ENCODE assay signal across 1 cellular context in the genomic region with DNA sequence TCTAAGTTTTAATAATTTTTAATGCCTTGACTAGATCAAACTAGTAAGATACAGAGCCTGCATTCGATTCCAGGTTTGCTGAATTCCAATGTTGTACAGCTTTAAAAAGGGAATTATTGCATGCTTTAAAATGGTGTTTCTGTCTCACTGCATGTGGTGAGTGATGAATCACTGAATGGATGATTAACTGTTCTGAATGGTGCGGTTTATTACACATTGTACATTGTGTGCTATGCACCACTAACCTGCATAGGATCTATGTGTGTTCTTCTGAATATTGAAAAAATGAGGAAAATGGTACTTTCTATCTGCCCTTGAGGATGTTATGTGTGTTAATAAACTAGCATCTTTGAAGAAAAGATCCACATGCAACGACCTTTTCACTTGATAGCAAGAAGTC.
TF ChIP-seq lines count a peak whose summit lies in the region.

No MANE protein-coding gene starts in this region.

TF ChIP-seq in GM23338, 12 proteins besides CTCF, POLR2A, EP300 and RAD21 (continued from another document):
- TF ChIP-seq, protein P1, sequence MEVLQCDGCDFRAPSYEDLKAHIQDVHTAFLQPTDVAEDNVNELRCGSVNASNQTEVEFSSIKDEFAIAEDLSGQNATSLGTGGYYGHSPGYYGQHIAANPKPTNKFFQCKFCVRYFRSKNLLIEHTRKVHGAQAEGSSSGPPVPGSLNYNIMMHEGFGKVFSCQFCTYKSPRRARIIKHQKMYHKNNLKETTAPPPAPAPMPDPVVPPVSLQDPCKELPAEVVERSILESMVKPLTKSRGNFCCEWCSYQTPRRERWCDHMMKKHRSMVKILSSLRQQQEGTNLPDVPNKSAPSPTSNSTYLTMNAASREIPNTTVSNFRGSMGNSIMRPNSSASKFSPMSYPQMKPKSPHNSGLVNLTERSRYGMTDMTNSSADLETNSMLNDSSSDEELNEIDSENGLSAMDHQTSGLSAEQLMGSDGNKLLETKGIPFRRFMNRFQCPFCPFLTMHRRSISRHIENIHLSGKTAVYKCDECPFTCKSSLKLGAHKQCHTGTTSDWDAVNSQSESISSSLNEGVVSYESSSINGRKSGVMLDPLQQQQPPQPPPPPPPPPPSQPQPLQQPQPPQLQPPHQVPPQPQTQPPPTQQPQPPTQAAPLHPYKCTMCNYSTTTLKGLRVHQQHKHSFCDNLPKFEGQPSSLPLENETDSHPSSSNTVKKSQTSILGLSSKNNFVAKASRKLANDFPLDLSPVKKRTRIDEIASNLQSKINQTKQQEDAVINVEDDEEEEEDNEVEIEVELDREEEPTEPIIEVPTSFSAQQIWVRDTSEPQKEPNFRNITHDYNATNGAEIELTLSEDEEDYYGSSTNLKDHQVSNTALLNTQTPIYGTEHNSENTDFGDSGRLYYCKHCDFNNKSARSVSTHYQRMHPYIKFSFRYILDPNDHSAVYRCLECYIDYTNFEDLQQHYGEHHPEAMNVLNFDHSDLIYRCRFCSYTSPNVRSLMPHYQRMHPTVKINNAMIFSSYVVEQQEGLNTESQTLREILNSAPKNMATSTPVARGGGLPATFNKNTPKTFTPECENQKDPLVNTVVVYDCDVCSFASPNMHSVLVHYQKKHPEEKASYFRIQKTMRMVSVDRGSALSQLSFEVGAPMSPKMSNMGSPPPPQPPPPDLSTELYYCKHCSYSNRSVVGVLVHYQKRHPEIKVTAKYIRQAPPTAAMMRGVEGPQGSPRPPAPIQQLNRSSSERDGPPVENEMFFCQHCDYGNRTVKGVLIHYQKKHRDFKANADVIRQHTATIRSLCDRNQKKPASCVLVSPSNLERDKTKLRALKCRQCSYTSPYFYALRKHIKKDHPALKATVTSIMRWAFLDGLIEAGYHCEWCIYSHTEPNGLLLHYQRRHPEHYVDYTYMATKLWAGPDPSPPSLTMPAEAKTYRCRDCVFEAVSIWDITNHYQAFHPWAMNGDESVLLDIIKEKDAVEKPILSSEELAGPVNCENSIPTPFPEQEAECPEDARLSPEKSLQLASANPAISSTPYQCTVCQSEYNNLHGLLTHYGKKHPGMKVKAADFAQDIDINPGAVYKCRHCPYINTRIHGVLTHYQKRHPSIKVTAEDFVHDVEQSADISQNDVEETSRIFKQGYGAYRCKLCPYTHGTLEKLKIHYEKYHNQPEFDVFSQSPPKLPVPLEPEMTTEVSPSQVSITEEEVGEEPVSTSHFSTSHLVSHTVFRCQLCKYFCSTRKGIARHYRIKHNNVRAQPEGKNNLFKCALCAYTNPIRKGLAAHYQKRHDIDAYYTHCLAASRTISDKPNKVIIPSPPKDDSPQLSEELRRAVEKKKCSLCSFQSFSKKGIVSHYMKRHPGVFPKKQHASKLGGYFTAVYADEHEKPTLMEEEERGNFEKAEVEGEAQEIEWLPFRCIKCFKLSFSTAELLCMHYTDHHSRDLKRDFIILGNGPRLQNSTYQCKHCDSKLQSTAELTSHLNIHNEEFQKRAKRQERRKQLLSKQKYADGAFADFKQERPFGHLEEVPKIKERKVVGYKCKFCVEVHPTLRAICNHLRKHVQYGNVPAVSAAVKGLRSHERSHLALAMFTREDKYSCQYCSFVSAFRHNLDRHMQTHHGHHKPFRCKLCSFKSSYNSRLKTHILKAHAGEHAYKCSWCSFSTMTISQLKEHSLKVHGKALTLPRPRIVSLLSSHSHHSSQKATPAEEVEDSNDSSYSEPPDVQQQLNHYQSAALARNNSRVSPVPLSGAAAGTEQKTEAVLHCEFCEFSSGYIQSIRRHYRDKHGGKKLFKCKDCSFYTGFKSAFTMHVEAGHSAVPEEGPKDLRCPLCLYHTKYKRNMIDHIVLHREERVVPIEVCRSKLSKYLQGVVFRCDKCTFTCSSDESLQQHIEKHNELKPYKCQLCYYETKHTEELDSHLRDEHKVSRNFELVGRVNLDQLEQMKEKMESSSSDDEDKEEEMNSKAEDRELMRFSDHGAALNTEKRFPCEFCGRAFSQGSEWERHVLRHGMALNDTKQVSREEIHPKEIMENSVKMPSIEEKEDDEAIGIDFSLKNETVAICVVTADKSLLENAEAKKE (CRISPR knock-in tag; IDR thresholded peaks at IDR 0.05) = no peak
- TF ChIP-seq EZH2 (IDR thresholded peaks at IDR 0.05; ENCODE audit: low read depth, unreplicated experiment) = no peak
- TF ChIP-seq, protein P2, sequence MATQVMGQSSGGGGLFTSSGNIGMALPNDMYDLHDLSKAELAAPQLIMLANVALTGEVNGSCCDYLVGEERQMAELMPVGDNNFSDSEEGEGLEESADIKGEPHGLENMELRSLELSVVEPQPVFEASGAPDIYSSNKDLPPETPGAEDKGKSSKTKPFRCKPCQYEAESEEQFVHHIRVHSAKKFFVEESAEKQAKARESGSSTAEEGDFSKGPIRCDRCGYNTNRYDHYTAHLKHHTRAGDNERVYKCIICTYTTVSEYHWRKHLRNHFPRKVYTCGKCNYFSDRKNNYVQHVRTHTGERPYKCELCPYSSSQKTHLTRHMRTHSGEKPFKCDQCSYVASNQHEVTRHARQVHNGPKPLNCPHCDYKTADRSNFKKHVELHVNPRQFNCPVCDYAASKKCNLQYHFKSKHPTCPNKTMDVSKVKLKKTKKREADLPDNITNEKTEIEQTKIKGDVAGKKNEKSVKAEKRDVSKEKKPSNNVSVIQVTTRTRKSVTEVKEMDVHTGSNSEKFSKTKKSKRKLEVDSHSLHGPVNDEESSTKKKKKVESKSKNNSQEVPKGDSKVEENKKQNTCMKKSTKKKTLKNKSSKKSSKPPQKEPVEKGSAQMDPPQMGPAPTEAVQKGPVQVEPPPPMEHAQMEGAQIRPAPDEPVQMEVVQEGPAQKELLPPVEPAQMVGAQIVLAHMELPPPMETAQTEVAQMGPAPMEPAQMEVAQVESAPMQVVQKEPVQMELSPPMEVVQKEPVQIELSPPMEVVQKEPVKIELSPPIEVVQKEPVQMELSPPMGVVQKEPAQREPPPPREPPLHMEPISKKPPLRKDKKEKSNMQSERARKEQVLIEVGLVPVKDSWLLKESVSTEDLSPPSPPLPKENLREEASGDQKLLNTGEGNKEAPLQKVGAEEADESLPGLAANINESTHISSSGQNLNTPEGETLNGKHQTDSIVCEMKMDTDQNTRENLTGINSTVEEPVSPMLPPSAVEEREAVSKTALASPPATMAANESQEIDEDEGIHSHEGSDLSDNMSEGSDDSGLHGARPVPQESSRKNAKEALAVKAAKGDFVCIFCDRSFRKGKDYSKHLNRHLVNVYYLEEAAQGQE (IDR thresholded peaks at IDR 0.05; ENCODE audit: unreplicated experiment) = no peak
